In the genomic region with DNA sequence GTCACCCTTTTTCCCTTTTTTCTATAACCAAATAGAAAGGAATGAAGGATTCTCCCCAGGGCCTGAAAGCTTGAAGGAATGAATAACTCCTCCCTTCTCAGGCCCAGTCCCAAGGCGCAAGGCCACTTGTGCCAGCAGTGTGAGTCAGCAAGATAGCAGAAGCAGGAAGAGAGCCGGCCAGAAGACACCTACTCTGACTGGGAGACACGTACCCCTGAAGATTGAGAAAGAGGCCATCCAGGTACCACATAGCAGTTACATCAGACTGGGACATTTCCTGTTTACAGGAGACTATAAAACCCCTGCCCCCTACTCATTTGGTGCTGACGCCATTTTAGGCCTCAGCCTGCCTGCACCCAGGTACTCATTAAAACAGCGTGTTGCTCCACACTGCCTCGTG, we compare ENCODE assay signal across 1 cellular context.
TF ChIP-seq lines count a peak whose summit lies in the region.

No MANE protein-coding gene starts in this region.

TF ChIP-seq in K562, 482 proteins besides CTCF, POLR2A, EP300 and RAD21 (continued from another document and continues in another):
- TF ChIP-seq, protein P1, sequence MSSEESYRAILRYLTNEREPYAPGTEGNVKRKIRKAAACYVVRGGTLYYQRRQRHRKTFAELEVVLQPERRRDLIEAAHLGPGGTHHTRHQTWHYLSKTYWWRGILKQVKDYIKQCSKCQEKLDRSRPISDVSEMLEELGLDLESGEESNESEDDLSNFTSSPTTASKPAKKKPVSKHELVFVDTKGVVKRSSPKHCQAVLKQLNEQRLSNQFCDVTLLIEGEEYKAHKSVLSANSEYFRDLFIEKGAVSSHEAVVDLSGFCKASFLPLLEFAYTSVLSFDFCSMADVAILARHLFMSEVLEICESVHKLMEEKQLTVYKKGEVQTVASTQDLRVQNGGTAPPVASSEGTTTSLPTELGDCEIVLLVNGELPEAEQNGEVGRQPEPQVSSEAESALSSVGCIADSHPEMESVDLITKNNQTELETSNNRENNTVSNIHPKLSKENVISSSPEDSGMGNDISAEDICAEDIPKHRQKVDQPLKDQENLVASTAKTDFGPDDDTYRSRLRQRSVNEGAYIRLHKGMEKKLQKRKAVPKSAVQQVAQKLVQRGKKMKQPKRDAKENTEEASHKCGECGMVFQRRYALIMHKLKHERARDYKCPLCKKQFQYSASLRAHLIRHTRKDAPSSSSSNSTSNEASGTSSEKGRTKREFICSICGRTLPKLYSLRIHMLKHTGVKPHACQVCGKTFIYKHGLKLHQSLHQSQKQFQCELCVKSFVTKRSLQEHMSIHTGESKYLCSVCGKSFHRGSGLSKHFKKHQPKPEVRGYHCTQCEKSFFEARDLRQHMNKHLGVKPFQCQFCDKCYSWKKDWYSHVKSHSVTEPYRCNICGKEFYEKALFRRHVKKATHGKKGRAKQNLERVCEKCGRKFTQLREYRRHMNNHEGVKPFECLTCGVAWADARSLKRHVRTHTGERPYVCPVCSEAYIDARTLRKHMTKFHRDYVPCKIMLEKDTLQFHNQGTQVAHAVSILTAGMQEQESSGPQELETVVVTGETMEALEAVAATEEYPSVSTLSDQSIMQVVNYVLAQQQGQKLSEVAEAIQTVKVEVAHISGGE (CRISPR knock-in tag; IDR thresholded peaks at IDR 0.05): no peak
- TF ChIP-seq FOXM1 (IDR thresholded peaks at IDR 0.05; ENCODE audit: low read depth) (no peak), FOXM1 (CRISPR knock-in tag; IDR thresholded peaks at IDR 0.05; ENCODE audit: low read depth) (no peak), KAT2B (IDR thresholded peaks at IDR 0.05; ENCODE audit: low read depth, low read length) (no peak), ZNF3 (CRISPR knock-in tag; IDR thresholded peaks at IDR 0.05) (no peak), PYGO2 (tag; IDR thresholded peaks at IDR 0.05) (no peak), NFE2 (IDR thresholded peaks at IDR 0.05; ENCODE audit: low read depth) (peak; percentile 96), SMARCA5 (IDR thresholded peaks at IDR 0.05) (no peak), HLTF (IDR thresholded peaks at IDR 0.05) (no peak), KDM5B (IDR thresholded peaks at IDR 0.05; ENCODE audit: insufficient replicate concordance, low read depth, low read length) (no peak), POLR2B (IDR thresholded peaks at IDR 0.05; ENCODE audit: low read depth, partially characterized antibody) (peak; percentile 57), ZNF696 (CRISPR knock-in tag; conservative IDR thresholded peaks at IDR 0.05) (no peak), LEF1 (IDR thresholded peaks at IDR 0.05) (no peak), CC2D1A (IDR thresholded peaks at IDR 0.05) (peak; percentile 13; the same call in 1 of the 2 replicates), DPF2 (IDR thresholded peaks at IDR 0.05) (0 out of 2 replicates have a peak, but pooled peaks have one; percentile 16), KLF1 (tag; IDR thresholded peaks at IDR 0.05) (no peak), NONO (IDR thresholded peaks at IDR 0.05; ENCODE audit: low read depth in 2 of 2, low read length in 1 of 2) (no peak), NFXL1 (CRISPR knock-in tag; IDR thresholded peaks at IDR 0.05) (no peak), DIDO1 (tag; IDR thresholded peaks at IDR 0.05; ENCODE audit: low read depth) (no peak), BRCA1 (IDR thresholded peaks at IDR 0.05) (no peak), BRCA1 (CRISPR knock-in tag; IDR thresholded peaks at IDR 0.05) (no peak), ETS2 (tag; IDR thresholded peaks at IDR 0.05; ENCODE audit: borderline replicate concordance, poor library complexity, severe bottlenecking) (no peak)
- TF ChIP-seq, protein P2, sequence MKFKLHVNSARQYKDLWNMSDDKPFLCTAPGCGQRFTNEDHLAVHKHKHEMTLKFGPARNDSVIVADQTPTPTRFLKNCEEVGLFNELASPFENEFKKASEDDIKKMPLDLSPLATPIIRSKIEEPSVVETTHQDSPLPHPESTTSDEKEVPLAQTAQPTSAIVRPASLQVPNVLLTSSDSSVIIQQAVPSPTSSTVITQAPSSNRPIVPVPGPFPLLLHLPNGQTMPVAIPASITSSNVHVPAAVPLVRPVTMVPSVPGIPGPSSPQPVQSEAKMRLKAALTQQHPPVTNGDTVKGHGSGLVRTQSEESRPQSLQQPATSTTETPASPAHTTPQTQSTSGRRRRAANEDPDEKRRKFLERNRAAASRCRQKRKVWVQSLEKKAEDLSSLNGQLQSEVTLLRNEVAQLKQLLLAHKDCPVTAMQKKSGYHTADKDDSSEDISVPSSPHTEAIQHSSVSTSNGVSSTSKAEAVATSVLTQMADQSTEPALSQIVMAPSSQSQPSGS (CRISPR knock-in tag; IDR thresholded peaks at IDR 0.05): no peak
- TF ChIP-seq, protein P3, sequence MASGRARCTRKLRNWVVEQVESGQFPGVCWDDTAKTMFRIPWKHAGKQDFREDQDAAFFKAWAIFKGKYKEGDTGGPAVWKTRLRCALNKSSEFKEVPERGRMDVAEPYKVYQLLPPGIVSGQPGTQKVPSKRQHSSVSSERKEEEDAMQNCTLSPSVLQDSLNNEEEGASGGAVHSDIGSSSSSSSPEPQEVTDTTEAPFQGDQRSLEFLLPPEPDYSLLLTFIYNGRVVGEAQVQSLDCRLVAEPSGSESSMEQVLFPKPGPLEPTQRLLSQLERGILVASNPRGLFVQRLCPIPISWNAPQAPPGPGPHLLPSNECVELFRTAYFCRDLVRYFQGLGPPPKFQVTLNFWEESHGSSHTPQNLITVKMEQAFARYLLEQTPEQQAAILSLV (tag; IDR thresholded peaks at IDR 0.05): 0 out of 2 replicates have a peak, but pooled peaks have one; percentile 30
- TF ChIP-seq, protein P4, sequence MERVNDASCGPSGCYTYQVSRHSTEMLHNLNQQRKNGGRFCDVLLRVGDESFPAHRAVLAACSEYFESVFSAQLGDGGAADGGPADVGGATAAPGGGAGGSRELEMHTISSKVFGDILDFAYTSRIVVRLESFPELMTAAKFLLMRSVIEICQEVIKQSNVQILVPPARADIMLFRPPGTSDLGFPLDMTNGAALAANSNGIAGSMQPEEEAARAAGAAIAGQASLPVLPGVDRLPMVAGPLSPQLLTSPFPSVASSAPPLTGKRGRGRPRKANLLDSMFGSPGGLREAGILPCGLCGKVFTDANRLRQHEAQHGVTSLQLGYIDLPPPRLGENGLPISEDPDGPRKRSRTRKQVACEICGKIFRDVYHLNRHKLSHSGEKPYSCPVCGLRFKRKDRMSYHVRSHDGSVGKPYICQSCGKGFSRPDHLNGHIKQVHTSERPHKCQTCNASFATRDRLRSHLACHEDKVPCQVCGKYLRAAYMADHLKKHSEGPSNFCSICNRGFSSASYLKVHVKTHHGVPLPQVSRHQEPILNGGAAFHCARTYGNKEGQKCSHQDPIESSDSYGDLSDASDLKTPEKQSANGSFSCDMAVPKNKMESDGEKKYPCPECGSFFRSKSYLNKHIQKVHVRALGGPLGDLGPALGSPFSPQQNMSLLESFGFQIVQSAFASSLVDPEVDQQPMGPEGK (CRISPR knock-in tag; IDR thresholded peaks at IDR 0.05; ENCODE audit: borderline replicate concordance): no peak
- TF ChIP-seq, protein P5, sequence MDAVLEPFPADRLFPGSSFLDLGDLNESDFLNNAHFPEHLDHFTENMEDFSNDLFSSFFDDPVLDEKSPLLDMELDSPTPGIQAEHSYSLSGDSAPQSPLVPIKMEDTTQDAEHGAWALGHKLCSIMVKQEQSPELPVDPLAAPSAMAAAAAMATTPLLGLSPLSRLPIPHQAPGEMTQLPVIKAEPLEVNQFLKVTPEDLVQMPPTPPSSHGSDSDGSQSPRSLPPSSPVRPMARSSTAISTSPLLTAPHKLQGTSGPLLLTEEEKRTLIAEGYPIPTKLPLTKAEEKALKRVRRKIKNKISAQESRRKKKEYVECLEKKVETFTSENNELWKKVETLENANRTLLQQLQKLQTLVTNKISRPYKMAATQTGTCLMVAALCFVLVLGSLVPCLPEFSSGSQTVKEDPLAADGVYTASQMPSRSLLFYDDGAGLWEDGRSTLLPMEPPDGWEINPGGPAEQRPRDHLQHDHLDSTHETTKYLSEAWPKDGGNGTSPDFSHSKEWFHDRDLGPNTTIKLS (IDR thresholded peaks at IDR 0.05; ENCODE audit: borderline replicate concordance, low read depth): no peak
- TF ChIP-seq, protein P6, sequence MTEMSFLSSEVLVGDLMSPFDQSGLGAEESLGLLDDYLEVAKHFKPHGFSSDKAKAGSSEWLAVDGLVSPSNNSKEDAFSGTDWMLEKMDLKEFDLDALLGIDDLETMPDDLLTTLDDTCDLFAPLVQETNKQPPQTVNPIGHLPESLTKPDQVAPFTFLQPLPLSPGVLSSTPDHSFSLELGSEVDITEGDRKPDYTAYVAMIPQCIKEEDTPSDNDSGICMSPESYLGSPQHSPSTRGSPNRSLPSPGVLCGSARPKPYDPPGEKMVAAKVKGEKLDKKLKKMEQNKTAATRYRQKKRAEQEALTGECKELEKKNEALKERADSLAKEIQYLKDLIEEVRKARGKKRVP (CRISPR knock-in tag; IDR thresholded peaks at IDR 0.05): no peak
- TF ChIP-seq, protein P7, sequence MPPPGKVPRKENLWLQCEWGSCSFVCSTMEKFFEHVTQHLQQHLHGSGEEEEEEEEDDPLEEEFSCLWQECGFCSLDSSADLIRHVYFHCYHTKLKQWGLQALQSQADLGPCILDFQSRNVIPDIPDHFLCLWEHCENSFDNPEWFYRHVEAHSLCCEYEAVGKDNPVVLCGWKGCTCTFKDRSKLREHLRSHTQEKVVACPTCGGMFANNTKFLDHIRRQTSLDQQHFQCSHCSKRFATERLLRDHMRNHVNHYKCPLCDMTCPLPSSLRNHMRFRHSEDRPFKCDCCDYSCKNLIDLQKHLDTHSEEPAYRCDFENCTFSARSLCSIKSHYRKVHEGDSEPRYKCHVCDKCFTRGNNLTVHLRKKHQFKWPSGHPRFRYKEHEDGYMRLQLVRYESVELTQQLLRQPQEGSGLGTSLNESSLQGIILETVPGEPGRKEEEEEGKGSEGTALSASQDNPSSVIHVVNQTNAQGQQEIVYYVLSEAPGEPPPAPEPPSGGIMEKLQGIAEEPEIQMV (tag; conservative IDR thresholded peaks at IDR 0.05; ENCODE audit: low read depth): no peak
- TF ChIP-seq, protein P8, sequence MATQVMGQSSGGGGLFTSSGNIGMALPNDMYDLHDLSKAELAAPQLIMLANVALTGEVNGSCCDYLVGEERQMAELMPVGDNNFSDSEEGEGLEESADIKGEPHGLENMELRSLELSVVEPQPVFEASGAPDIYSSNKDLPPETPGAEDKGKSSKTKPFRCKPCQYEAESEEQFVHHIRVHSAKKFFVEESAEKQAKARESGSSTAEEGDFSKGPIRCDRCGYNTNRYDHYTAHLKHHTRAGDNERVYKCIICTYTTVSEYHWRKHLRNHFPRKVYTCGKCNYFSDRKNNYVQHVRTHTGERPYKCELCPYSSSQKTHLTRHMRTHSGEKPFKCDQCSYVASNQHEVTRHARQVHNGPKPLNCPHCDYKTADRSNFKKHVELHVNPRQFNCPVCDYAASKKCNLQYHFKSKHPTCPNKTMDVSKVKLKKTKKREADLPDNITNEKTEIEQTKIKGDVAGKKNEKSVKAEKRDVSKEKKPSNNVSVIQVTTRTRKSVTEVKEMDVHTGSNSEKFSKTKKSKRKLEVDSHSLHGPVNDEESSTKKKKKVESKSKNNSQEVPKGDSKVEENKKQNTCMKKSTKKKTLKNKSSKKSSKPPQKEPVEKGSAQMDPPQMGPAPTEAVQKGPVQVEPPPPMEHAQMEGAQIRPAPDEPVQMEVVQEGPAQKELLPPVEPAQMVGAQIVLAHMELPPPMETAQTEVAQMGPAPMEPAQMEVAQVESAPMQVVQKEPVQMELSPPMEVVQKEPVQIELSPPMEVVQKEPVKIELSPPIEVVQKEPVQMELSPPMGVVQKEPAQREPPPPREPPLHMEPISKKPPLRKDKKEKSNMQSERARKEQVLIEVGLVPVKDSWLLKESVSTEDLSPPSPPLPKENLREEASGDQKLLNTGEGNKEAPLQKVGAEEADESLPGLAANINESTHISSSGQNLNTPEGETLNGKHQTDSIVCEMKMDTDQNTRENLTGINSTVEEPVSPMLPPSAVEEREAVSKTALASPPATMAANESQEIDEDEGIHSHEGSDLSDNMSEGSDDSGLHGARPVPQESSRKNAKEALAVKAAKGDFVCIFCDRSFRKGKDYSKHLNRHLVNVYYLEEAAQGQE (CRISPR knock-in tag; IDR thresholded peaks at IDR 0.05; ENCODE audit: low read depth): no peak
- TF ChIP-seq, protein P9, sequence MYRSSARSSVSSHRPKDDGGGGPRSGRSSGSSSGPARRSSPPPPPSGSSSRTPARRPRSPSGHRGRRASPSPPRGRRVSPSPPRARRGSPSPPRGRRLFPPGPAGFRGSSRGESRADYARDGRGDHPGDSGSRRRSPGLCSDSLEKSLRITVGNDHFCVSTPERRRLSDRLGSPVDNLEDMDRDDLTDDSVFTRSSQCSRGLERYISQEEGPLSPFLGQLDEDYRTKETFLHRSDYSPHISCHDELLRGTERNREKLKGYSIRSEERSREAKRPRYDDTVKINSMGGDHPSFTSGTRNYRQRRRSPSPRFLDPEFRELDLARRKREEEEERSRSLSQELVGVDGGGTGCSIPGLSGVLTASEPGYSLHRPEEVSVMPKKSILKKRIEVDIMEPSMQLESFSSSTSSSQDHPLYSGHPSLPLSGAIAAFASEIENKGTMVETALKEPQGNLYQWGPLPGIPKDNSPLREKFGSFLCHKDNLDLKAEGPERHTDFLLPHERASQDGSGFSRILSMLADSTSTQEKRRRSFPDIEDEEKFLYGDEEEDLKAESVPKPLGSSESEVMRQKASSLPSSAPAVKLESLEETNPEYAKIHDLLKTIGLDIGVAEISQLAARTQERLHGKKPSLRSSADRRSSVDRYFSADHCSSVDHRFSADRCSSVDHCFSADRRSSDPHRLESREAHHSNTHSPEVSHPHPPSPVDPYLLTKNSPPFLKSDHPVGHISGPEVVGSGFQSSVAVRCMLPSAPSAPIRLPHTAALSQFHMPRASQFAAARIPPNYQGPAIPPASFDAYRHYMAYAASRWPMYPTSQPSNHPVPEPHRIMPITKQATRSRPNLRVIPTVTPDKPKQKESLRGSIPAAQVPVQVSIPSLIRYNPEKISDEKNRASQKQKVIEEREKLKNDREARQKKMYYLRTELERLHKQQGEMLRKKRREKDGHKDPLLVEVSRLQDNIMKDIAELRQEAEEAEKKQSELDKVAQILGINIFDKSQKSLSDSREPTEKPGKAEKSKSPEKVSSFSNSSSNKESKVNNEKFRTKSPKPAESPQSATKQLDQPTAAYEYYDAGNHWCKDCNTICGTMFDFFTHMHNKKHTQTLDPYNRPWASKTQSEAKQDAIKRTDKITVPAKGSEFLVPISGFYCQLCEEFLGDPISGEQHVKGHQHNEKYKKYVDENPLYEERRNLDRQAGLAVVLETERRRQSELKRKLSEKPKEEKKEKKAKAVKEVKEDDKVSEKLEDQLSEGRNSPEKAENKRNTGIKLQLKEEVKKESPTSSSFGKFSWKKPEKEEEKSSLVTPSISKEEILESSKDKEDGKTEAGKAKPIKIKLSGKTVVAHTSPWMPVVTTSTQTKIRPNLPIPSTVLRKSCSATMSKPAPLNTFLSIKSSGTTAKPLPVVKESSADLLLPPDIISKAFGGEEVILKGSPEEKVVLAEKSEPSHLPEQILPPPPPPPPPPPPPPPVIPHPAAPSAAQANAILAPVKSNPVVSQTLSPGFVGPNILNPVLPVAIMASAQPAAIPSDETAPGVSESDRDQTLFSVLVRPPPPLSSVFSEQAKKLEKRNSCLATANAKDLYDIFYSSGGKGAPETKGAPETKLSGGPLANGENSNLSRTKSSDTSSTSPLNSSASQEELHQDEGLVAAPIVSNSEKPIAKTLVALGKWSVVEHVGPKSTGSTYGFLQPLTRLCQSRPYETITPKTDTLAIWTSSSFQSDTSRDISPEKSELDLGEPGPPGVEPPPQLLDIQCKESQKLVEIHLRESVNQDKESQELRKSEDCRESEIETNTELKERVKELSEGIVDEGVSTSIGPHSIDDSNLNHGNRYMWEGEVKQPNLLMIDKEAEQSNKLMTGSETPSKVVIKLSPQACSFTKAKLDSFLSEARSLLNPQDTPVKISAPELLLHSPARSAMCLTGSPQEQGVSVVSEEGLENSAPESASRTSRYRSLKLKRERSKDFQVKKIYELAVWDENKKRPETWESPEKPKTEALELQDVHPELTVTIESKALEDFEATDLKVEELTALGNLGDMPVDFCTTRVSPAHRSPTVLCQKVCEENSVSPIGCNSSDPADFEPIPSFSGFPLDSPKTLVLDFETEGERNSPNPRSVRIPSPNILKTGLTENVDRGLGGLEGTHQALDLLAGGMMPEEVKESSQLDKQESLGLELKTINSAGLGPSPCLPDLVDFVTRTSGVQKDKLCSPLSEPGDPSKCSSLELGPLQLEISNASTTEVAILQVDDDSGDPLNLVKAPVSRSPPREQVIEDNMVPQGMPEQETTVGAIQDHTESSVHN (IDR thresholded peaks at IDR 0.05; ENCODE audit: borderline replicate concordance in 1 of 2, low read depth in 1 of 2): 0 out of 4 replicates have a peak, but pooled peaks of 1 of the 2 experiments have one; percentile 12
